24 cellular contexts compared by ENCODE assay signal in genomic region chr2:2061091-2061696, GRCh38.
"Had no signal": no experiment of that assay in that cellular context is flagged by ENCODE, and none has a peak within 500 bp of the region (broad histone marks: within the 10 kb centered on the region; RNA-seq: fewer than 3 reads in every experiment).

No MANE protein-coding gene starts in this region.

- H3K4me3 ChIP-seq: MG63 had no signal

- H3K9me3 ChIP-seq: MG63 had no signal

- H3K27ac Mint-ChIP-seq: activated B cell treated with CpG ODN at 0.5 μM for 24 hours; activated CD4-positive, alpha-beta memory T cell treated with anti-CD3 and anti-CD28 coated beads, Interleukin-2, amount 10 ng/mL, durations not matched to agents 7 days and 5 days; activated naive CD4-positive, alpha-beta T cell treated with anti-CD3 and anti-CD28 coated beads for 36 hours; activated naive CD8-positive, alpha-beta T cell; activated T-helper 17 cell treated with anti-CD3 and anti-CD28 coated beads, Interleukin-2, amount 50 U/mL, for 72 hours; T-cell had no signal

- H3K36me3 ChIP-seq: MG63 had no signal

- H3K27me3 Mint-ChIP-seq: activated B cell treated with CpG ODN at 0.5 μM for 24 hours; activated CD4-positive, alpha-beta memory T cell treated with anti-CD3 and anti-CD28 coated beads, Interleukin-2, amount 10 ng/mL, durations not matched to agents 7 days and 5 days; activated naive CD8-positive, alpha-beta T cell had no signal

- DNase-seq: activated B cell treated with CpG ODN at 0.5 μM for 24 hours; activated CD4-positive, alpha-beta memory T cell treated with anti-CD3 and anti-CD28 coated beads, Interleukin-2, amount 10 ng/mL, durations not matched to agents 7 days and 5 days; activated CD4-positive, alpha-beta T cell treated with anti-CD3 and anti-CD28 coated beads for 1 hour; activated CD4-positive, alpha-beta T cell treated with anti-CD3 and anti-CD28 coated beads, Interleukin-2, amount 50 U/mL, for 1 hour; activated gamma-delta T cell; activated naive CD4-positive, alpha-beta T cell treated with anti-CD3 and anti-CD28 coated beads for 36 hours; activated T-cell treated with anti-CD3 and anti-CD28 coated beads for 4 hours; activated T-cell treated with anti-CD3 and anti-CD28 coated beads, Interleukin-2, amount 50 U/mL, for 48 hours; anterior cingulate cortex; caudate nucleus; MG63; NCI-H1105; NCI-H1436; NCI-H187 treated with DMSO at 0.1 percent for 48 hours; NCI-H2081 treated with DMSO at 0.1 percent for 48 hours; NCI-H446 treated with DMSO at 0.1 percent for 48 hours; NCI-H524 treated with DMSO at 0.1 percent for 48 hours; NCI-H748 treated with DMSO at 0.1 percent for 48 hours; SIG-M5; T-cell; T-helper 2 cell; T1000 had no signal

- H3K27me3 ChIP-seq: MG63 had no signal

- H3K4me3 Mint-ChIP-seq: activated B cell treated with CpG ODN at 0.5 μM for 24 hours; activated CD4-positive, alpha-beta memory T cell treated with anti-CD3 and anti-CD28 coated beads, Interleukin-2, amount 10 ng/mL, durations not matched to agents 7 days and 5 days; activated naive CD4-positive, alpha-beta T cell treated with anti-CD3 and anti-CD28 coated beads for 36 hours; activated naive CD8-positive, alpha-beta T cell; activated T-helper 17 cell treated with anti-CD3 and anti-CD28 coated beads, Interleukin-2, amount 50 U/mL, for 72 hours; T-cell had no signal

- H3K36me3 Mint-ChIP-seq: activated naive CD8-positive, alpha-beta T cell; T-cell had no signal
